ENCODE assay signal across 9 cellular contexts in genomic region chr11:94732617-94733292, GRCh38. TPM values are rescaled to one million over a fixed set of nuclear protein-coding genes. Genes with fewer than 3 reads are reported as not detected.
DNase-seq lines count a peak whose midpoint lies in the region; ATAC-seq, FAIRE-seq and TF ChIP-seq lines count a peak whose summit lies in the region.
"Had no signal": no experiment of that assay in that cellular context is flagged by ENCODE, and none has a peak within 500 bp of the region (broad histone marks: within the 10 kb centered on the region; RNA-seq: fewer than 3 reads in every experiment).

No MANE protein-coding gene starts in this region.

- H3K4me3 ChIP-seq in keratinocyte (ENCODE audit: control insufficient read depth in 2 of 3, extremely low read depth in 1 of 3, insufficient read depth in 2 of 3, low read depth in 1 of 3, low read length in 3 of 3): peak overlapping the region in 1 of 3 experiments; percentile 1
- no peak overlapping the region for H3K4me3 ChIP-seq in uterus

- H3K27ac Mint-ChIP-seq in MCF 10A (ENCODE audit: low read depth, unreplicated experiment): peak overlapping the region; percentile 77

- no TSS peak for BruUV-seq in MCF 10A (replicated peaks; lab: Mats Ljungman, UMichigan)

- peak overlapping the region; percentile 38 for H3K9ac ChIP-seq in keratinocyte (ENCODE audit: control insufficient read depth, extremely low read depth, insufficient read depth, low read length)

- H4K20me1 ChIP-seq in keratinocyte (ENCODE audit: control insufficient read depth, extremely low read depth, insufficient read depth, low read length): no peaks in the 10 kb centered on the region

- DNase-seq in NCI-H748 (lab: John Stamatoyannopoulos, UW; ENCODE audit: unreplicated experiment) (peak; percentile 23), NCI-H748 treated with DMSO at 0.1 percent for 48 hours (lab: John Stamatoyannopoulos, UW) (no peak), MCF 10A (ENCODE audit: unreplicated experiment) (peak; percentile 92), keratinocyte (ENCODE audit: low read depth, low spot score) (no peak), uterus (peak; percentile 26 to 64)
- DNase-seq in activated CD4-positive, CD25-positive, alpha-beta regulatory T cell treated with anti-CD3 and anti-CD28 coated beads, Interleukin-2, amount 50 U/mL, for 72 hours: no peak
- DNase-seq: activated T-cell treated with anti-CD3 and anti-CD28 coated beads, Interleukin-2, amount 50 U/mL, for 4 hours had no signal

- TF ChIP-seq CTCF in MCF 10A (IDR thresholded peaks at IDR 0.05; ENCODE audit: unreplicated experiment): no peak
- no peak for TF ChIP-seq CTCF in keratinocyte (optimal IDR thresholded peaks at IDR 0.05 in 1 of 3, IDR thresholded peaks at IDR 0.05 in 1 of 3, conservative IDR thresholded peaks at IDR 0.05 in 1 of 3; ENCODE audit: extremely low read depth in 1 of 3, insufficient read depth in 2 of 3, low read length in 3 of 3)
- no peak for TF ChIP-seq CTCF in uterus (IDR thresholded peaks at IDR 0.05)

- H3K27me3 ChIP-seq in keratinocyte (ENCODE audit: control insufficient read depth, extremely low read depth, insufficient read depth, low read length) (no peaks in the 10 kb centered on the region), uterus (no peaks in the 10 kb centered on the region)

- no peak overlapping the region for H2AFZ ChIP-seq in keratinocyte (ENCODE audit: control insufficient read depth, low read length)

- no peaks in the 10 kb centered on the region for H3K9me3 Mint-ChIP-seq in MCF 10A (ENCODE audit: unreplicated experiment)
- H3K9me3 Mint-ChIP-seq: activated T-cell treated with anti-CD3 and anti-CD28 coated beads, Interleukin-2, amount 50 U/mL, for 4 hours had no signal

- peak overlapping the region; percentile 48 for H3K4me2 ChIP-seq in keratinocyte (ENCODE audit: control insufficient read depth, extremely low read depth, insufficient read depth, low read depth, low read length)

- H3K27me3 Mint-ChIP-seq in MCF 10A (ENCODE audit: insufficient read depth, unreplicated experiment): no peaks in the 10 kb centered on the region

- H3K4me3 Mint-ChIP-seq in MCF 10A (ENCODE audit: unreplicated experiment): no peak overlapping the region
- H3K4me3 Mint-ChIP-seq: activated T-cell treated with anti-CD3 and anti-CD28 coated beads, Interleukin-2, amount 50 U/mL, for 4 hours had no signal

- FAIRE-seq in keratinocyte (lab: Jason Lieb, UNC): peak; percentile 86

- peaks cover 2% of the 10 kb centered on the region for H3K9me1 ChIP-seq in keratinocyte (ENCODE audit: control insufficient read depth, extremely low read depth, insufficient read depth, low read length)

- ATAC-seq in GM18517 (IDR thresholded peaks at IDR 0.05; ENCODE audit: unreplicated experiment): no peak
- no peak for ATAC-seq in HG02870 (IDR thresholded peaks at IDR 0.05; ENCODE audit: unreplicated experiment)
- ATAC-seq: activated T-cell treated with anti-CD3 and anti-CD28 coated beads, Interleukin-2, amount 50 U/mL, for 4 hours had no signal

- H3K79me2 ChIP-seq in keratinocyte (ENCODE audit: control insufficient read depth, insufficient read depth, low read length): peaks cover 54% of the 10 kb centered on the region

- CTCF ChIA-PET in MCF 10A (lab: Yijun Ruan, JAX): interaction anchor here (0.8 to 2.9 kb wide), 7 partner anchors 9 to 110 kb away, joined by 3 to 19 read pairs (median 6); no protein-coding TSS in a partner anchor

- TF ChIP-seq POLR2A in uterus (IDR thresholded peaks at IDR 0.05): no peak

- POLR2A ChIA-PET in MCF 10A (lab: Yijun Ruan, JAX): interaction anchor here (0.6 to 4.9 kb wide), 10 partner anchors 9 to 1728 kb away, joined by 3 to 43 read pairs (median 6); no protein-coding TSS in a partner anchor

- H3K9me3 ChIP-seq in keratinocyte (ENCODE audit: control insufficient read depth, low read depth, low read length) (no peaks in the 10 kb centered on the region), uterus (no peaks in the 10 kb centered on the region)

- H3K4me1 Mint-ChIP-seq in MCF 10A (ENCODE audit: insufficient read depth, unreplicated experiment): peaks cover 34% of the 10 kb centered on the region

- intact Hi-C loops in MCF 10A (cut with micrococcal nuclease): loop anchor here (2.0 kb wide), 1 partner anchor 36 kb away; the partner anchor contains the start of gene AMOTL1
- intact Hi-C loops in uterus (cut with DNase I; ENCODE audit: low total_unique reads): no loop called here

- H3K36me3 ChIP-seq in keratinocyte (ENCODE audit: control insufficient read depth in 2 of 2, extremely low read depth in 1 of 2, insufficient read depth in 2 of 2, low read length in 2 of 2) (peaks cover 22 to 48% of the 10 kb centered on the region in 2 experiments), uterus (no peaks in the 10 kb centered on the region)

- H3K27ac ChIP-seq in keratinocyte (ENCODE audit: control insufficient read depth, insufficient read depth, low read length): peak overlapping the region; percentile 81
- peak overlapping the region; percentile 54 to 57 for H3K27ac ChIP-seq in uterus

- dilution Hi-C loops in keratinocyte (cut with MboI; ENCODE audit: extremely low pct_ligation_motif_present, low sequenced_read_pairs): no loop called here

- peaks cover 12% of the 10 kb centered on the region for H3K36me3 Mint-ChIP-seq in MCF 10A (ENCODE audit: insufficient read depth, unreplicated experiment)

- H3K4me1 ChIP-seq in keratinocyte (ENCODE audit: control insufficient read depth, extremely low read depth, insufficient read depth, low read length) (peaks cover 86% of the 10 kb centered on the region), uterus (no peaks in the 10 kb centered on the region)

RNA-seq across cellular contexts. Expression of gene AMOTL1, which starts 35.4 kb away (rescaled TPM):
- total RNA-seq in MCF 10A (2022) (76.6 and 77.0 TPM in 2 replicates), uterus (100 to 1,000 TPM in 1 of 4 donors, 10 to 100 TPM in 3; 20.6 to 107 (median 41.5) TPM)
- polyA plus RNA-seq in keratinocyte: 62.4 to 110 TPM (median 86.5 TPM) in 3 replicates
- polyA plus RNA-seq in keratinocyte (2011; ENCODE audit: low read depth): 28.9 TPM
- polyA plus RNA-seq in keratinocyte (2011; cell fraction: cytosol; rRNA removed): 58.9 and 89.6 TPM in 2 replicates
- 149 and 163 TPM in 2 replicates for polyA plus RNA-seq in keratinocyte (2011; cell fraction: nucleus; rRNA removed)
- polyA plus RNA-seq in keratinocyte (2012; ENCODE audit: low replicate concordance): 31.6 and 98.4 TPM in 2 replicates
- 140 to 193 TPM (median 155 TPM) in 3 replicates for polyA minus RNA-seq in keratinocyte
- polyA minus RNA-seq in keratinocyte (2011; cell fraction: cytosol; rRNA and poly(A)+ RNA removed): 103 TPM
- 195 and 328 TPM in 2 replicates for polyA minus RNA-seq in keratinocyte (2011; cell fraction: nucleus; rRNA and poly(A)+ RNA removed)

Comparison
In these comparisons a context has a peak if more than half of its experiments do, and no peak if none do; other contexts are left out.
1. DNase-seq: peak in NCI-H748 (single experiment), MCF 10A (single experiment) and uterus (2 of 2); none in NCI-H748 treated with DMSO at 0.1 percent for 48 hours (single experiment), keratinocyte (single experiment) and activated CD4-positive, CD25-positive, alpha-beta regulatory T cell treated with anti-CD3 and anti-CD28 coated beads, Interleukin-2, amount 50 U/mL, for 72 hours (single experiment).